ENCODE assay signal across 8 cellular contexts in genomic region chr14:102591944-102592772, GRCh38. TPM values are rescaled to one million over a fixed set of nuclear protein-coding genes. Genes with fewer than 3 reads are reported as not detected.
A peak's percentile ranks its signal among the peaks of the same experiment; 100 is the strongest.
DNase-seq lines count a peak whose midpoint lies in the region; ATAC-seq lines count a peak whose summit lies in the region.

RCOR1 (plus strand) TSS chr14:102592649; CDS start chr14:102592887, 238 bp downstream.

- ATAC-seq in GM21367 (IDR thresholded peaks at IDR 0.05; ENCODE audit: unreplicated experiment): peak; percentile 56

- CTCF ChIA-PET in activated CD8-positive, alpha-beta memory T cell treated with anti-CD3 and anti-CD28 coated beads for 36 hours (lab: Charles Lee): no interaction called here

- DNase-seq in COLO829 (ENCODE audit: low spot score) (peak; percentile 98), HT1080 (ENCODE audit: low read depth) (peak; percentile 87), NOMO-1 (lab: John Stamatoyannopoulos, UW; ENCODE audit: unreplicated experiment in 2 of 2) (peak; percentile 96), lung microvascular endothelial cell (ENCODE audit: low read depth in 2 of 2) (peak; percentile 98)
- DNase-seq in effector CD8-positive, alpha-beta T cell (lab: John Stamatoyannopoulos, UW): peak; percentile 97
- peak; percentile 95 to 97 (median 96) for DNase-seq in stimulated activated CD4-positive, alpha-beta T cell treated with anti-CD3 and anti-CD28 coated beads, TNF-alpha, amount 100 ng/mL, for 4 hours (ENCODE audit: low read depth in 3 of 3)

- POLR2A ChIA-PET in activated CD8-positive, alpha-beta memory T cell treated with anti-CD3 and anti-CD28 coated beads for 36 hours (lab: Charles Lee): interaction anchor here (0.5 to 1.0 kb wide), 2 partner anchors 16 to 483 kb away, joined by 3 read pairs; no protein-coding TSS in a partner anchor

RNA-seq across cellular contexts. Expression of gene RCOR1, which starts in this region (rescaled TPM):
- total RNA-seq in HT1080 (2014; rRNA removed; shearing (Covaris generic)): 9.5 and 15.1 TPM in 2 replicates
- polyA plus RNA-seq in HT1080 (2015; cell fraction: cytosol; rRNA removed): 14.5 and 20.2 TPM in 2 replicates
- 20.9 and 21.2 TPM in 2 replicates for polyA plus RNA-seq in HT1080 (2015; cell fraction: nucleus; rRNA removed)
- 10 to 100 TPM; 15.3 to 15.8 TPM for total RNA-seq in activated CD8-positive, alpha-beta memory T cell treated with anti-CD3 and anti-CD28 coated beads for 36 hours
- 7.6 and 8.1 TPM in 2 replicates for total RNA-seq in lung microvascular endothelial cell

Comparison
In these comparisons a context has a peak if more than half of its experiments do, and no peak if none do; other contexts are left out.
1. Peak in every context shown above with its lines: DNase-seq and ATAC-seq.